1 cellular context compared by ENCODE assay signal in genomic region chr2:127153691-127154158, GRCh38.
TF ChIP-seq lines count a peak whose summit lies in the region.

No MANE protein-coding gene starts in this region.

TF ChIP-seq in HepG2, 621 proteins besides CTCF, POLR2A, EP300 and RAD21 (continued from another document):
- TF ChIP-seq SRSF1 (optimal IDR thresholded peaks at IDR 0.05; ENCODE audit: low read depth, low read length): no peak
- TF ChIP-seq NPAS2 (CRISPR knock-in tag; IDR thresholded peaks at IDR 0.05; ENCODE audit: borderline replicate concordance): no peak
